34 cellular contexts compared by ENCODE assay signal in genomic region chr21:41523175-41523574, GRCh38. TPM values are rescaled to one million over a fixed set of nuclear protein-coding genes. Genes with fewer than 3 reads are reported as not detected.
"Had no signal": no experiment of that assay in that cellular context is flagged by ENCODE, and none has a peak within 500 bp of the region (broad histone marks: within the 10 kb centered on the region; RNA-seq: fewer than 3 reads in every experiment).

No MANE protein-coding gene starts in this region.

- ATAC-seq: activated CD8-positive, alpha-beta T cell treated with anti-CD3 and anti-CD28 coated beads for 36 hours; activated T-cell treated with anti-CD3 and anti-CD28 coated beads, Interleukin-2, amount 50 U/mL, for 72 hours; activated T-helper 17 cell treated with anti-CD3 and anti-CD28 coated beads, Interleukin-2, amount 50 U/mL, for 72 hours; Right ventricle myocardium inferior; SK-N-SH treated with all-trans-retinoic acid at 6 μM for 48 hours; T-cell had no signal

- H3K27me3 ChIP-seq: brain microvascular endothelial cell had no signal

- H3K36me3 ChIP-seq: brain microvascular endothelial cell had no signal

- H2AFZ ChIP-seq: PC-9 had no signal

- H3K4me3 ChIP-seq: PC-9 had no signal

- H3K4me2 ChIP-seq: PC-9 had no signal

- DNase-seq: activated CD4-positive, alpha-beta T cell treated with anti-CD3 and anti-CD28 coated beads, Interleukin-2, amount 10 ng/mL, durations not matched to agents 24 days and 14 days; activated CD4-positive, alpha-beta T cell treated with anti-CD3 and anti-CD28 coated beads, Interleukin-2, amount 50 U/mL, for 4 hours; activated CD8-positive, alpha-beta T cell treated with anti-CD3 and anti-CD28 coated beads for 36 hours; activated effector memory CD4-positive, alpha-beta T cell treated with anti-CD3 and anti-CD28 coated beads, Interleukin-2, amount 50 U/mL, for 16 hours; activated naive CD4-positive, alpha-beta T cell; activated naive CD4-positive, alpha-beta T cell treated with anti-CD3 and anti-CD28 coated beads, Interleukin-2, amount 50 U/mL, for 16 hours; activated naive CD8-positive, alpha-beta T cell treated with anti-CD3 and anti-CD28 coated beads for 36 hours; activated T-cell treated with anti-CD3 and anti-CD28 coated beads, Interleukin-2, amount 50 U/mL, for 1 hour; activated T-cell treated with anti-CD3 and anti-CD28 coated beads, Interleukin-2, amount 50 U/mL, for 72 hours; amniotic stem cell; aorta; brain microvascular endothelial cell; central memory CD4-positive, alpha-beta T cell; Karpas-422; KBM-7; NCI-H1105 treated with DMSO at 0.1 percent for 48 hours; NCI-H1436; NCI-H1694; NCI-H1930; NCI-H345; NCI-H510A; NCI-H748 treated with DMSO at 0.1 percent for 48 hours; PC-9; SIG-M5; T-cell; T-helper 2 cell; T-helper 9 cell had no signal

- H3K27ac ChIP-seq: brain microvascular endothelial cell, PC-9, RWPE1 had no signal

RNA-seq across cellular contexts. Expression of gene TMPRSS2, which starts 15.2 kb away (rescaled TPM):
- total RNA-seq: activated CD4-positive, alpha-beta T cell treated with anti-CD3 and anti-CD28 coated beads, Interleukin-2, amount 10 ng/mL, durations not matched to agents 24 days and 14 days; activated CD8-positive, alpha-beta memory T cell treated with anti-CD3 and anti-CD28 coated beads for 36 hours; activated CD8-positive, alpha-beta T cell treated with anti-CD3 and anti-CD28 coated beads for 36 hours; activated naive CD8-positive, alpha-beta T cell treated with anti-CD3 and anti-CD28 coated beads for 36 hours; activated T-cell treated with anti-CD3 and anti-CD28 coated beads, Interleukin-2, amount 50 U/mL, for 72 hours; activated T-helper 17 cell treated with anti-CD3 and anti-CD28 coated beads, Interleukin-2, amount 50 U/mL, for 72 hours; aorta; MCF 10A; Right ventricle myocardium inferior; SK-MEL-5 had no signal
